In the genomic region with DNA sequence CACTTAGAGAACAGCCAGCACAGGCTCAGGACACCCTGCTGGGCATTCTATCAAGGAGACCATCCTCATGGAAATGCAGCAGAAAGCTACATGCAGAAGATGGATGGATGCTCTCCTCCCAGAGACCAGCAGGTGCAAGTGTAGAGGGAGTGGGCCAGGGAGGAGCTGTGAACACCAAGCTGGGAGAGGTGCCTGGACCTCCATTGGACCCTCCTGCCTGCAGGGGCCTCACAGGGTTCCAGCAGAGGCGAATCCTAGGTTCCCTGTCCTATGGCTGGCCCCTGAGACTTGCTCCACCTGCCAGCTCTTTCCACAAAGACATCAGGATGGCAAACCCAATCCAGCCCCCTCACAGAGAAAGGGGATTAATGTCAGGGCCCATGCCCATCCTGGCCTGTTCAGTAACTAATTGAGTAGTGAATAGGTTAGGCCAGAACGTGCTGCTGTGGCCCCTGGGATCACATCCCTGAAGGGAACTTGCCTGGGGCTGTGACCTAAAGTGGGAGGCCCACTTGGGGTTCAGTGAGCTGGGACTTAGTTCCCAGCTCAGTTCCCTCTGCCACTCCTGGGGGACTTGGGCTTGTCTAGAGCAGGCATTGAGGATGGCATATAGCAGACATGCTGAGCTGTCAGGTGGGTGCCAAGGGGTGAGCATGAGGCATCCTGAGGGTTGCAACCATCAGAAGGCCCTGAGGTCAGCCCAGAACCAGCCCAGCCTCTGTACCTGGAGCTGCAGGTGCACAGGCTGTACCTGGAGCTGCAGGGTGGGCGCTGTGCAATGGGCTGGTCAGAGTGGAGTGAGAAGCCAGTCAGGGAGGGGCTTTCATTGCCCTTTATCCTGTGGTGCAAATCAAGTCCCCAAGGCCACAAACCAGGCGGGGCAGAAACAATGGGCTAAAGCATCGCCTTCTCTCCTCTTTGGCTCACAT, we compare ENCODE assay signal across 27 cellular contexts. TPM values are rescaled to one million over a fixed set of nuclear protein-coding genes. Genes with fewer than 3 reads are reported as not detected.
DNase-seq lines count a peak whose midpoint lies in the region; ATAC-seq, FAIRE-seq and TF ChIP-seq lines count a peak whose summit lies in the region.
"Had no signal": no experiment of that assay in that cellular context is flagged by ENCODE, and none has a peak within 500 bp of the region (broad histone marks: within the 10 kb centered on the region; RNA-seq: fewer than 3 reads in every experiment).

No MANE protein-coding gene starts in this region.

- no peaks in the 10 kb centered on the region for H3K79me2 ChIP-seq in HepG2 (ENCODE audit: insufficient read depth, low read length)

- no peak overlapping the region for H3K27ac ChIP-seq in HepG2 (ENCODE audit: extremely low read length, insufficient read depth, low read length)
- no peak overlapping the region for H3K27ac ChIP-seq in right lobe of liver
- H3K27ac ChIP-seq: right atrium auricular region, VCaP had no signal

- 100% methylated on average over 1 of the region's 5 CpGs for WGBS in HepG2 (ENCODE audit: low lambda C conversion rate)
- 100% methylated on average over 1 of the region's 5 CpGs for WGBS in right lobe of liver (ENCODE audit: insufficient coverage, low coverage, low lambda C conversion rate, missing lambda C conversion rate)

- CTCF ChIA-PET in HepG2 (lab: Yijun Ruan, JAX; ENCODE audit: low intra/inter-chr PET ratio, low total read pairs): no interaction called here

- no peak overlapping the region for H3K9ac ChIP-seq in HepG2 (ENCODE audit: insufficient read depth, low read depth, low read length)

- H3K4me3 ChIP-seq in HepG2 (replicated peaks in 1 of 3; ENCODE audit: insufficient read depth in 1 of 3, low read depth in 2 of 3, low read length in 3 of 3): no peak overlapping the region
- no peak overlapping the region for H3K4me3 ChIP-seq in right lobe of liver
- H3K4me3 ChIP-seq: right atrium auricular region had no signal

- FAIRE-seq in HepG2 (lab: Jason Lieb, UNC): no peak

- peak; percentile 6; the same call in 2 of the 3 replicates for ATAC-seq in HepG2
- no peak for ATAC-seq in right lobe of liver
- no peak for ATAC-seq in T-helper 17 cell
- ATAC-seq in naive B cell (ENCODE audit: low read depth in 2 of 2): no peak
- ATAC-seq in GM21723 (IDR thresholded peaks at IDR 0.05; ENCODE audit: unreplicated experiment): no peak
- ATAC-seq in activated T-helper 17 cell treated with anti-CD3 and anti-CD28 coated beads, Interleukin-2, amount 50 U/mL, for 72 hours (replicated peaks): no peak
- ATAC-seq in HG03097 (IDR thresholded peaks at IDR 0.05; ENCODE audit: low FRiP score, unreplicated experiment): no peak
- ATAC-seq: SK-N-SH treated with all-trans-retinoic acid at 6 μM for 48 hours; stimulated activated naive B cell treated with anti-CD40 and anti-IgM and Interleukin-4, amounts not matched to agents 10 μg/mL and 1 μg/mL and 100 μg/mL, for 72 hours had no signal

- H3K27me3 Mint-ChIP-seq in T-helper 17 cell: peaks cover 8% of the 10 kb centered on the region
- peaks cover 0 to 8% (median 0%) of the 10 kb centered on the region in 3 donors for H3K27me3 Mint-ChIP-seq in naive B cell
- no peaks in the 10 kb centered on the region for H3K27me3 Mint-ChIP-seq in activated T-helper 17 cell treated with anti-CD3 and anti-CD28 coated beads, Interleukin-2, amount 50 U/mL, for 72 hours
- H3K27me3 Mint-ChIP-seq: activated T-cell treated with anti-CD3 and anti-CD28 coated beads, Interleukin-2, amount 50 U/mL, for 24 hours had no signal

- POLR2A ChIA-PET in HepG2 (lab: Yijun Ruan, JAX): no interaction called here

- H3K4me1 ChIP-seq in HepG2 (ENCODE audit: insufficient read depth, low read length): 0 out of 2 replicates have a peak, but pooled peaks cover 7% of the 10 kb centered on the region
- no peaks in the 10 kb centered on the region for H3K4me1 ChIP-seq in right lobe of liver

- intact Hi-C loops in HepG2 (cut with micrococcal nuclease; ENCODE audit: unreplicated experiment) (no loop called here), right lobe of liver (cut with DNase I) (no loop called here)

- H3K4me2 ChIP-seq in HepG2 (ENCODE audit: low read depth, low read length): no peak overlapping the region

- BruUV-seq in HepG2 (replicated peaks; lab: Mats Ljungman, UMichigan): no TSS peak

- peaks cover 0 to 3% (median 0%) of the 10 kb centered on the region in 7 donors for H3K9me3 Mint-ChIP-seq in naive B cell
- no peaks in the 10 kb centered on the region for H3K9me3 Mint-ChIP-seq in activated T-helper 17 cell treated with anti-CD3 and anti-CD28 coated beads, Interleukin-2, amount 50 U/mL, for 72 hours
- H3K9me3 Mint-ChIP-seq: activated naive CD8-positive, alpha-beta T cell treated with anti-CD3 and anti-CD28 coated beads, Interleukin-2, amount 10 ng/mL, durations not matched to agents 7 days and 5 days; activated T-cell treated with anti-CD3 and anti-CD28 coated beads, Interleukin-2, amount 50 U/mL, for 24 hours; CD4-positive, CD25-positive, alpha-beta regulatory T cell; stimulated activated naive B cell treated with anti-CD40 and anti-IgM and Interleukin-4, amounts not matched to agents 10 μg/mL and 1 μg/mL and 100 μg/mL, for 72 hours; T-helper 2 cell treated with Interferon-gamma antibody and Interleukin-4, amounts not matched to agents 5 μg/mL and 100 μg/mL, for 36 hours had no signal

- H3K36me3 Mint-ChIP-seq in T-helper 17 cell (ENCODE audit: low read depth) (no peaks in the 10 kb centered on the region), naive B cell (no peaks in the 10 kb centered on the region)
- H3K36me3 Mint-ChIP-seq in activated T-helper 17 cell treated with anti-CD3 and anti-CD28 coated beads, Interleukin-2, amount 50 U/mL, for 72 hours (ENCODE audit: low read depth): no peaks in the 10 kb centered on the region
- H3K36me3 Mint-ChIP-seq: activated naive CD8-positive, alpha-beta T cell treated with anti-CD3 and anti-CD28 coated beads, Interleukin-2, amount 10 ng/mL, durations not matched to agents 7 days and 5 days; CD4-positive, CD25-positive, alpha-beta regulatory T cell had no signal

- H3K27ac Mint-ChIP-seq in T-helper 17 cell (no peak overlapping the region), naive B cell (no peak overlapping the region)
- H3K27ac Mint-ChIP-seq in activated T-helper 17 cell treated with anti-CD3 and anti-CD28 coated beads, Interleukin-2, amount 50 U/mL, for 72 hours: no peak overlapping the region
- H3K27ac Mint-ChIP-seq: activated naive CD8-positive, alpha-beta T cell treated with anti-CD3 and anti-CD28 coated beads, Interleukin-2, amount 10 ng/mL, durations not matched to agents 7 days and 5 days; activated T-cell treated with anti-CD3 and anti-CD28 coated beads, Interleukin-2, amount 50 U/mL, for 24 hours; CD4-positive, CD25-positive, alpha-beta regulatory T cell; stimulated activated naive B cell treated with anti-CD40 and anti-IgM and Interleukin-4, amounts not matched to agents 10 μg/mL and 1 μg/mL and 100 μg/mL, for 72 hours; T-helper 2 cell treated with Interferon-gamma antibody and Interleukin-4, amounts not matched to agents 5 μg/mL and 100 μg/mL, for 36 hours had no signal

- no peaks in the 10 kb centered on the region; a peak in 1 of 5 replicates for H3K27me3 ChIP-seq in HepG2 (ENCODE audit: control insufficient read depth in 1 of 2, insufficient read depth in 2 of 2, low read length in 2 of 2)
- no peaks in the 10 kb centered on the region for H3K27me3 ChIP-seq in right lobe of liver
- H3K27me3 ChIP-seq: right atrium auricular region had no signal

- DNase-seq in HepG2 (ENCODE audit: low spot score) (no peak), right lobe of liver (no peak), T-helper 17 cell (no peak), naive B cell (no peak)
- DNase-seq: activated CD4-positive, alpha-beta T cell treated with anti-CD3 and anti-CD28 coated beads for 48 hours; activated naive CD8-positive, alpha-beta T cell treated with anti-CD3 and anti-CD28 coated beads, Interleukin-2, amount 10 ng/mL, durations not matched to agents 7 days and 5 days; activated T-cell treated with anti-CD3 and anti-CD28 coated beads, Interleukin-2, amount 50 U/mL, for 24 hours; CD4-positive, CD25-positive, alpha-beta regulatory T cell; DMS153; GDM1; glutamatergic neuron; H7; Kasumi-1; kidney glomerular epithelial cell; NCI-H187; NCI-H2227 treated with DMSO at 0.1 percent for 48 hours; NCI-H748 treated with DMSO at 0.1 percent for 48 hours; OCI-M1; stimulated activated CD4-positive, alpha-beta T cell treated with anti-CD3 and anti-CD28 coated beads, Interleukin-4, amount 100 ng/mL, for 1 hour; stimulated activated naive B cell treated with anti-CD40 and anti-IgM and Interleukin-4, amounts not matched to agents 10 μg/mL and 1 μg/mL and 100 μg/mL, for 72 hours had no signal

- no peak for TF ChIP-seq EP300 in HepG2 (IDR thresholded peaks at IDR 0.05; ENCODE audit: low read depth in 2 of 2, low read length in 2 of 2)
- TF ChIP-seq EP300 in HepG2 (CRISPR knock-in tag; IDR thresholded peaks at IDR 0.05; ENCODE audit: borderline replicate concordance): no peak

- no peak overlapping the region for H2AFZ ChIP-seq in HepG2 (ENCODE audit: low read length)

- H3K4me1 Mint-ChIP-seq in T-helper 17 cell (peaks cover 4% of the 10 kb centered on the region), naive B cell (peaks cover 4 to 14% (median 9%) of the 10 kb centered on the region in 3 donors)
- H3K4me1 Mint-ChIP-seq in activated T-helper 17 cell treated with anti-CD3 and anti-CD28 coated beads, Interleukin-2, amount 50 U/mL, for 72 hours: no peaks in the 10 kb centered on the region

- H4K20me1 ChIP-seq in HepG2 (ENCODE audit: insufficient read depth, low read length): no peaks in the 10 kb centered on the region

- no peak for TF ChIP-seq RAD21 in HepG2 (CRISPR knock-in tag; IDR thresholded peaks at IDR 0.05)

- in situ Hi-C loops in HepG2 (cut with HindIII; ENCODE audit: extremely low pct_ligation_motif_present, low pct_unique_long_range_greater_than_20kb): no loop called here

- H3K36me3 ChIP-seq in HepG2 (replicated peaks in 1 of 2; ENCODE audit: control insufficient read depth in 1 of 2, insufficient read depth in 2 of 2, low read length in 2 of 2): no peaks in the 10 kb centered on the region
- H3K36me3 ChIP-seq in right lobe of liver: no peaks in the 10 kb centered on the region
- H3K36me3 ChIP-seq: right atrium auricular region had no signal

- TF ChIP-seq POLR2A in HepG2 (IDR thresholded peaks at IDR 0.05; ENCODE audit: insufficient read depth in 1 of 2, low read depth in 2 of 2, low read length in 2 of 2) (no peak), right lobe of liver (IDR thresholded peaks at IDR 0.05) (no peak)

- no peaks in the 10 kb centered on the region for H3K9me3 ChIP-seq in HepG2 (ENCODE audit: low read length)
- no peaks in the 10 kb centered on the region for H3K9me3 ChIP-seq in right lobe of liver
- no peaks in the 10 kb centered on the region for H3K9me3 ChIP-seq in T-helper 17 cell (ENCODE audit: control insufficient read depth, low read length, poor library complexity, severe bottlenecking)

- TF ChIP-seq CTCF in HepG2 (CRISPR knock-in tag; IDR thresholded peaks at IDR 0.05) (no peak), right lobe of liver (IDR thresholded peaks at IDR 0.05) (no peak)

- H3K4me3 Mint-ChIP-seq in T-helper 17 cell (peak overlapping the region; percentile 33), naive B cell (peak overlapping the region in 6 of 8 donors; percentile 56 to 82 (median 74))
- H3K4me3 Mint-ChIP-seq in activated T-helper 17 cell treated with anti-CD3 and anti-CD28 coated beads, Interleukin-2, amount 50 U/mL, for 72 hours: no peak overlapping the region

RNA-seq across cellular contexts. Expression of gene ZNF678, which starts 22.9 kb away (rescaled TPM):
- total RNA-seq in HepG2 (2016; rRNA removed; fragmentation: Illumina TruSeq; extraction: Trizol) (7.6 and 9.9 TPM in 2 replicates), right lobe of liver (1 to 10 TPM; 2.4 to 4.8 (median 3.0) TPM), T-helper 17 cell (1 to 10 TPM; 5.5 to 7.3 TPM)
- 0.40 and 0.53 TPM in 2 replicates for total RNA-seq in HepG2 (2016; cell fraction: cytosol; rRNA removed; fragmentation: Illumina TruSeq; extraction: Trizol; ENCODE audit: low read depth)
- total RNA-seq in HepG2 (2016; cell fraction: insoluble cytoplasmic fraction; rRNA removed; fragmentation: Illumina TruSeq; extraction: Trizol): 7.4 and 9.3 TPM in 2 replicates
- total RNA-seq in HepG2 (2016; cell fraction: membrane; rRNA removed; fragmentation: Illumina TruSeq; extraction: Trizol): 1.8 and 2.4 TPM in 2 replicates
- total RNA-seq in HepG2 (2016; cell fraction: nucleus; rRNA removed; fragmentation: Illumina TruSeq; extraction: Trizol): 15.2 and 18.3 TPM in 2 replicates
- polyA plus RNA-seq in HepG2 (2011; rRNA removed) (1.6 and 2.0 TPM in 2 replicates), naive B cell (ENCODE audit: low read depth in 6 of 6) (10 to 100 TPM in 5 of 6 donors, 1 to 10 TPM in 1; 6.5 to 19.5 (median 14.4) TPM)
- polyA plus RNA-seq in HepG2 (2011; cell fraction: cytosol; rRNA removed): 0.75 and 0.87 TPM in 2 replicates
- polyA plus RNA-seq in HepG2 (2011; cell fraction: nucleus; rRNA removed): 1.7 and 1.9 TPM in 2 replicates
- 1.9 and 2.2 TPM in 2 replicates for polyA plus RNA-seq in HepG2 (2012)
- 0.10 and 0.26 TPM in 2 replicates for polyA plus RNA-seq in HepG2 (2016; cell fraction: cytosol; fragmentation: Illumina TruSeq; extraction: Trizol; ENCODE audit: low read depth)
- 4.4 and 4.6 TPM in 2 replicates for polyA plus RNA-seq in HepG2 (2016; cell fraction: insoluble cytoplasmic fraction; fragmentation: Illumina TruSeq; extraction: Trizol; ENCODE audit: low read depth)
- 0.60 and 0.65 TPM in 2 replicates for polyA plus RNA-seq in HepG2 (2016; cell fraction: membrane; fragmentation: Illumina TruSeq; extraction: Trizol; ENCODE audit: low read depth)
- polyA plus RNA-seq in HepG2 (2016; cell fraction: nucleus; fragmentation: Illumina TruSeq; extraction: Trizol; ENCODE audit: insufficient read depth, low read depth): 5.9 and 6.2 TPM in 2 replicates
- polyA minus RNA-seq in HepG2 (2011; rRNA and poly(A)+ RNA removed; ENCODE audit: low replicate concordance): 11.3 and 20.7 TPM in 2 replicates
- polyA minus RNA-seq in HepG2 (2011; cell fraction: cytosol; rRNA and poly(A)+ RNA removed): 3.2 and 5.0 TPM in 2 replicates
- 31.5 and 33.5 TPM in 2 replicates for polyA minus RNA-seq in HepG2 (2011; cell fraction: nucleus; rRNA and poly(A)+ RNA removed)
- 10 to 100 TPM in 1 of 2 donors, 1 to 10 TPM in 1; 5.3 to 10.3 TPM for total RNA-seq in activated T-helper 17 cell treated with anti-CD3 and anti-CD28 coated beads, Interleukin-2, amount 50 U/mL, for 72 hours
